ENCODE assay signal across 7 cellular contexts in the genomic region with DNA sequence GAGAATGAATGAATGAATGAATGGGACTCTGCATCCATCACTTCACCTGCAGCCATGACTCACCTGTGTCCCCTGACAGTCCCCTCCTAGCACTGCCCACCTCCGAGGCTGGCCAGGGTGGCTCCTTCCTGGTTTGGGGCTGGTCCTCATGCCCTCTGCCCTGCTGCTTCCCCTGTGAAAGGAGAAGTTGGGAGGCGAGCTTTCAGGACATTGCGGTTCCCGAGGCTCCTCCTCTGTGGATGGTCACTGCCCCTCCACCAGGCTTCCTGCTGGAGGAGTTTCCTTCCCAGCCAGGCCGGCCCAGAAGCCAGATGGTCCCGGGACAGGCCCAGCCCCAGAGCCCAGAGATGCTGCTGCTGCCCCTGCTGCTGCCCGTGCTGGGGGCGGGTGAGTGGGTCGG. TPM values are rescaled to one million over a fixed set of nuclear protein-coding genes. Genes with fewer than 3 reads are reported as not detected.
"Had no signal": no experiment of that assay in that cellular context is flagged by ENCODE, and none has a peak within 500 bp of the region (broad histone marks: within the 10 kb centered on the region; RNA-seq: fewer than 3 reads in every experiment).

No MANE protein-coding gene starts in this region.

RNA-seq across cellular contexts. Expression of a gene that starts 8.4 kb away (rescaled TPM):
- total RNA-seq: activated CD8-positive, alpha-beta T cell treated with anti-CD3 and anti-CD28 coated beads, Interleukin-2, amount 10 ng/mL, durations not matched to agents 7 days and 5 days; activated T-helper 1 cell treated with anti-CD3 and anti-CD28 coated beads, Interleukin-12 subunit alpha, Interleukin-12 subunit beta, Interleukin-2, Interleukin-4 antibody, amounts not matched to agents 30 ng/mL and 10 ng/mL and 1 ng/mL, durations not matched to agents 14 hours and 24 hours and 36 hours; chondrocyte; fibroblast of villous mesenchyme; natural killer cell treated with Interleukin-12 subunit alpha and Interleukin-12 subunit beta and Interleukin-15 and Interleukin-18, amount 100 ng/mL, for 72 hours; T-helper 2 cell treated with Interferon-gamma antibody and Interleukin-4, amounts not matched to agents 100 ng/mL and 5 ng/mL, for 36 hours had no signal
- polyA plus RNA-seq: immature natural killer cell had no signal
